Comparison of ENCODE assay signal across 1 cellular context in the genomic region with DNA sequence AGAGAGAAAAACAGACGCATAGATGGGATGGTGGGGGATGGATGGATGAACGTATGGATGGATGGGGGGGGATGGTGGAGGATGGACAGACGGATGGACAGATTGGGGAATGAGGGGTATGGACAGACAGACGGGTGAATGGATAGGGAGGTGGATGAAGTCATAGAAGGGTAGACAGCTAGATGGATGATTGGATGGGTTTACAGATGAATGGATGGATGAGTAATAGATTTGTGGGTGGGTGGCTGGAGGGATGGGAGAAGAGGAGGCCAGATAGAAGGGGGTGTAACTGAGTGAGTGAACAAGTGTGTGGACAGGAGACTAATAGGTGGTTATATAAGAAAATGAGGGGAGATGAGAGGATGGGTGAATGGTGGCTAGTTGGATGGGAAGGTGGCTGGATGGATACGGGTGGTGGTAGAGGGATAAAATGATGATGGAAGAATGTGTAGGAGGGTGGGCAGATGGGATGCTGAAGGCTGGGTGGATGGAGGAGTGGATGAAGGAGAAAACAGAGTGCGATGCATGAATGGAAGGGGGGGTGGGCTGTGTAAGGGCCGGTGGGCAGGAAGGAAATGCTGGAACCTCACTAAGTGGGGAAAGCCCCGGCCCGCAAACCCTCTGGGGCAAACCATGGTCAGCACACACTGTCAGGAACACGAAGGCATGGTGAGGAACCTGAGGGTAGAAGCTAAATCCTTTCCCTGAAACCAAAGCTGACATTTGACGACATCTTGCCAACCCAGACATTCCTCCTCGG.
TF ChIP-seq lines count a peak whose summit lies in the region.

No MANE protein-coding gene starts in this region.

TF ChIP-seq in K562, 482 proteins besides CTCF, POLR2A, EP300 and RAD21 (continued from another document and continues in another):
- TF ChIP-seq, protein P1, sequence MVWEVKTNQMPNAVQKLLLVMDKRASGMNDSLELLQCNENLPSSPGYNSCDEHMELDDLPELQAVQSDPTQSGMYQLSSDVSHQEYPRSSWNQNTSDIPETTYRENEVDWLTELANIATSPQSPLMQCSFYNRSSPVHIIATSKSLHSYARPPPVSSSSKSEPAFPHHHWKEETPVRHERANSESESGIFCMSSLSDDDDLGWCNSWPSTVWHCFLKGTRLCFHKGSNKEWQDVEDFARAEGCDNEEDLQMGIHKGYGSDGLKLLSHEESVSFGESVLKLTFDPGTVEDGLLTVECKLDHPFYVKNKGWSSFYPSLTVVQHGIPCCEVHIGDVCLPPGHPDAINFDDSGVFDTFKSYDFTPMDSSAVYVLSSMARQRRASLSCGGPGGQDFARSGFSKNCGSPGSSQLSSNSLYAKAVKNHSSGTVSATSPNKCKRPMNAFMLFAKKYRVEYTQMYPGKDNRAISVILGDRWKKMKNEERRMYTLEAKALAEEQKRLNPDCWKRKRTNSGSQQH (CRISPR knock-in tag; IDR thresholded peaks at IDR 0.05): peak; percentile 92
- TF ChIP-seq, protein P2, sequence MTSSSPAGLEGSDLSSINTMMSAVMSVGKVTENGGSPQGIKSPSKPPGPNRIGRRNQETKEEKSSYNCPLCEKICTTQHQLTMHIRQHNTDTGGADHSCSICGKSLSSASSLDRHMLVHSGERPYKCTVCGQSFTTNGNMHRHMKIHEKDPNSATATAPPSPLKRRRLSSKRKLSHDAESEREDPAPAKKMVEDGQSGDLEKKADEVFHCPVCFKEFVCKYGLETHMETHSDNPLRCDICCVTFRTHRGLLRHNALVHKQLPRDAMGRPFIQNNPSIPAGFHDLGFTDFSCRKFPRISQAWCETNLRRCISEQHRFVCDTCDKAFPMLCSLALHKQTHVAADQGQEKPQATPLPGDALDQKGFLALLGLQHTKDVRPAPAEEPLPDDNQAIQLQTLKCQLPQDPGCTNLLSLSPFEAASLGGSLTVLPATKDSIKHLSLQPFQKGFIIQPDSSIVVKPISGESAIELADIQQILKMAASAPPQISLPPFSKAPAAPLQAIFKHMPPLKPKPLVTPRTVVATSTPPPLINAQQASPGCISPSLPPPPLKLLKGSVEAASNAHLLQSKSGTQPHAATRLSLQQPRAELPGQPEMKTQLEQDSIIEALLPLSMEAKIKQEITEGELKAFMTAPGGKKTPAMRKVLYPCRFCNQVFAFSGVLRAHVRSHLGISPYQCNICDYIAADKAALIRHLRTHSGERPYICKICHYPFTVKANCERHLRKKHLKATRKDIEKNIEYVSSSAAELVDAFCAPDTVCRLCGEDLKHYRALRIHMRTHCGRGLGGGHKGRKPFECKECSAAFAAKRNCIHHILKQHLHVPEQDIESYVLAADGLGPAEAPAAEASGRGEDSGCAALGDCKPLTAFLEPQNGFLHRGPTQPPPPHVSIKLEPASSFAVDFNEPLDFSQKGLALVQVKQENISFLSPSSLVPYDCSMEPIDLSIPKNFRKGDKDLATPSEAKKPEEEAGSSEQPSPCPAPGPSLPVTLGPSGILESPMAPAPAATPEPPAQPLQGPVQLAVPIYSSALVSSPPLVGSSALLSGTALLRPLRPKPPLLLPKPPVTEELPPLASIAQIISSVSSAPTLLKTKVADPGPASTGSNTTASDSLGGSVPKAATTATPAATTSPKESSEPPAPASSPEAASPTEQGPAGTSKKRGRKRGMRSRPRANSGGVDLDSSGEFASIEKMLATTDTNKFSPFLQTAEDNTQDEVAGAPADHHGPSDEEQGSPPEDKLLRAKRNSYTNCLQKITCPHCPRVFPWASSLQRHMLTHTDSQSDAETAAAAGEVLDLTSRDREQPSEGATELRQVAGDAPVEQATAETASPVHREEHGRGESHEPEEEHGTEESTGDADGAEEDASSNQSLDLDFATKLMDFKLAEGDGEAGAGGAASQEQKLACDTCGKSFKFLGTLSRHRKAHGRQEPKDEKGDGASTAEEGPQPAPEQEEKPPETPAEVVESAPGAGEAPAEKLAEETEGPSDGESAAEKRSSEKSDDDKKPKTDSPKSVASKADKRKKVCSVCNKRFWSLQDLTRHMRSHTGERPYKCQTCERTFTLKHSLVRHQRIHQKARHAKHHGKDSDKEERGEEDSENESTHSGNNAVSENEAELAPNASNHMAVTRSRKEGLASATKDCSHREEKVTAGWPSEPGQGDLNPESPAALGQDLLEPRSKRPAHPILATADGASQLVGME (CRISPR knock-in tag; IDR thresholded peaks at IDR 0.05): 0 out of 2 replicates have a peak, but pooled peaks have one; percentile 34
- TF ChIP-seq KDM2B (CRISPR knock-in tag; IDR thresholded peaks at IDR 0.05) (no peak), ZNF239 (CRISPR knock-in tag; IDR thresholded peaks at IDR 0.05) (no peak), ZC3H8 (IDR thresholded peaks at IDR 0.05) (no peak), ARHGAP35 (IDR thresholded peaks at IDR 0.05; ENCODE audit: partially characterized antibody) (peak; percentile 74), MEF2D (tag; conservative IDR thresholded peaks at IDR 0.05; ENCODE audit: low read depth) (0 out of 2 replicates have a peak, but pooled peaks have one; percentile 29), ZNF445 (CRISPR knock-in tag; IDR thresholded peaks at IDR 0.05; ENCODE audit: low read depth) (no peak), ZNF12 (CRISPR knock-in tag; IDR thresholded peaks at IDR 0.05) (no peak), YY1 (IDR thresholded peaks at IDR 0.05; ENCODE audit: borderline replicate concordance in 1 of 3, control insufficient read depth in 1 of 3, extremely low read depth in 1 of 3, insufficient read depth in 3 of 3, insufficient read length in 1 of 3, insufficient replicate concordance in 2 of 3, low read depth in 1 of 3, low read length in 2 of 3) (no peak), EGR1 (conservative IDR thresholded peaks at IDR 0.05) (peak; percentile 94), FUS (optimal IDR thresholded peaks at IDR 0.05; ENCODE audit: low read depth, low read length) (no peak), ZNF699 (CRISPR knock-in tag; IDR thresholded peaks at IDR 0.05; ENCODE audit: insufficient replicate concordance) (no peak), RHOXF2B (CRISPR knock-in tag; conservative IDR thresholded peaks at IDR 0.05) (no peak), BRD4 (IDR thresholded peaks at IDR 0.05) (no peak), PHB (CRISPR knock-in tag; IDR thresholded peaks at IDR 0.05) (no peak), SAFB (IDR thresholded peaks at IDR 0.05; ENCODE audit: borderline replicate concordance, low read depth, low read length) (no peak), JUNB (CRISPR knock-in tag; conservative IDR thresholded peaks at IDR 0.05) (no peak), KAT2B (IDR thresholded peaks at IDR 0.05; ENCODE audit: low read depth, low read length) (no peak), ARID4B (CRISPR knock-in tag; IDR thresholded peaks at IDR 0.05) (no peak), NFIC (IDR thresholded peaks at IDR 0.05) (no peak; the same call in 1 of the 2 replicates), GTF2F1 (IDR thresholded peaks at IDR 0.05; ENCODE audit: low read depth, low read length) (0 out of 2 replicates have a peak, but pooled peaks have one; percentile 26), EHMT2 (IDR thresholded peaks at IDR 0.05) (peak; percentile 90)
- TF ChIP-seq, protein P3, sequence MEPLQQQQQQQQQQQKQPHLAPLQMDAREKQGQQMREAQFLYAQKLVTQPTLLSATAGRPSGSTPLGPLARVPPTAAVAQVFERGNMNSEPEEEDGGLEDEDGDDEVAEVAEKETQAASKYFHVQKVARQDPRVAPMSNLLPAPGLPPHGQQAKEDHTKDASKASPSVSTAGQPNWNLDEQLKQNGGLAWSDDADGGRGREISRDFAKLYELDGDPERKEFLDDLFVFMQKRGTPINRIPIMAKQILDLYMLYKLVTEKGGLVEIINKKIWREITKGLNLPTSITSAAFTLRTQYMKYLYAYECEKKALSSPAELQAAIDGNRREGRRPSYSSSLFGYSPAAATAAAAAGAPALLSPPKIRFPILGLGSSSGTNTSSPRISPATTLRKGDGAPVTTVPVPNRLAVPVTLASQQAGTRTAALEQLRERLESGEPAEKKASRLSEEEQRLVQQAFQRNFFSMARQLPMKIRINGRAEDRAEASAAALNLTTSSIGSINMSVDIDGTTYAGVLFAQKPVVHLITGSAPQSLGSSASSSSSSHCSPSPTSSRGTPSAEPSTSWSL (CRISPR knock-in tag; IDR thresholded peaks at IDR 0.05; ENCODE audit: borderline replicate concordance): no peak
- TF ChIP-seq, protein P4, sequence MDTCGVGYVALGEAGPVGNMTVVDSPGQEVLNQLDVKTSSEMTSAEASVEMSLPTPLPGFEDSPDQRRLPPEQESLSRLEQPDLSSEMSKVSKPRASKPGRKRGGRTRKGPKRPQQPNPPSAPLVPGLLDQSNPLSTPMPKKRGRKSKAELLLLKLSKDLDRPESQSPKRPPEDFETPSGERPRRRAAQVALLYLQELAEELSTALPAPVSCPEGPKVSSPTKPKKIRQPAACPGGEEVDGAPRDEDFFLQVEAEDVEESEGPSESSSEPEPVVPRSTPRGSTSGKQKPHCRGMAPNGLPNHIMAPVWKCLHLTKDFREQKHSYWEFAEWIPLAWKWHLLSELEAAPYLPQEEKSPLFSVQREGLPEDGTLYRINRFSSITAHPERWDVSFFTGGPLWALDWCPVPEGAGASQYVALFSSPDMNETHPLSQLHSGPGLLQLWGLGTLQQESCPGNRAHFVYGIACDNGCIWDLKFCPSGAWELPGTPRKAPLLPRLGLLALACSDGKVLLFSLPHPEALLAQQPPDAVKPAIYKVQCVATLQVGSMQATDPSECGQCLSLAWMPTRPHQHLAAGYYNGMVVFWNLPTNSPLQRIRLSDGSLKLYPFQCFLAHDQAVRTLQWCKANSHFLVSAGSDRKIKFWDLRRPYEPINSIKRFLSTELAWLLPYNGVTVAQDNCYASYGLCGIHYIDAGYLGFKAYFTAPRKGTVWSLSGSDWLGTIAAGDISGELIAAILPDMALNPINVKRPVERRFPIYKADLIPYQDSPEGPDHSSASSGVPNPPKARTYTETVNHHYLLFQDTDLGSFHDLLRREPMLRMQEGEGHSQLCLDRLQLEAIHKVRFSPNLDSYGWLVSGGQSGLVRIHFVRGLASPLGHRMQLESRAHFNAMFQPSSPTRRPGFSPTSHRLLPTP (IDR thresholded peaks at IDR 0.05; ENCODE audit: borderline replicate concordance, extremely low read depth, insufficient read length): no peak
- TF ChIP-seq, protein P5, sequence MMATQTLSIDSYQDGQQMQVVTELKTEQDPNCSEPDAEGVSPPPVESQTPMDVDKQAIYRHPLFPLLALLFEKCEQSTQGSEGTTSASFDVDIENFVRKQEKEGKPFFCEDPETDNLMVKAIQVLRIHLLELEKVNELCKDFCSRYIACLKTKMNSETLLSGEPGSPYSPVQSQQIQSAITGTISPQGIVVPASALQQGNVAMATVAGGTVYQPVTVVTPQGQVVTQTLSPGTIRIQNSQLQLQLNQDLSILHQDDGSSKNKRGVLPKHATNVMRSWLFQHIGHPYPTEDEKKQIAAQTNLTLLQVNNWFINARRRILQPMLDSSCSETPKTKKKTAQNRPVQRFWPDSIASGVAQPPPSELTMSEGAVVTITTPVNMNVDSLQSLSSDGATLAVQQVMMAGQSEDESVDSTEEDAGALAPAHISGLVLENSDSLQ (IDR thresholded peaks at IDR 0.05): 0 out of 2 replicates have a peak, but pooled peaks have one; percentile 23
- TF ChIP-seq, protein P6, sequence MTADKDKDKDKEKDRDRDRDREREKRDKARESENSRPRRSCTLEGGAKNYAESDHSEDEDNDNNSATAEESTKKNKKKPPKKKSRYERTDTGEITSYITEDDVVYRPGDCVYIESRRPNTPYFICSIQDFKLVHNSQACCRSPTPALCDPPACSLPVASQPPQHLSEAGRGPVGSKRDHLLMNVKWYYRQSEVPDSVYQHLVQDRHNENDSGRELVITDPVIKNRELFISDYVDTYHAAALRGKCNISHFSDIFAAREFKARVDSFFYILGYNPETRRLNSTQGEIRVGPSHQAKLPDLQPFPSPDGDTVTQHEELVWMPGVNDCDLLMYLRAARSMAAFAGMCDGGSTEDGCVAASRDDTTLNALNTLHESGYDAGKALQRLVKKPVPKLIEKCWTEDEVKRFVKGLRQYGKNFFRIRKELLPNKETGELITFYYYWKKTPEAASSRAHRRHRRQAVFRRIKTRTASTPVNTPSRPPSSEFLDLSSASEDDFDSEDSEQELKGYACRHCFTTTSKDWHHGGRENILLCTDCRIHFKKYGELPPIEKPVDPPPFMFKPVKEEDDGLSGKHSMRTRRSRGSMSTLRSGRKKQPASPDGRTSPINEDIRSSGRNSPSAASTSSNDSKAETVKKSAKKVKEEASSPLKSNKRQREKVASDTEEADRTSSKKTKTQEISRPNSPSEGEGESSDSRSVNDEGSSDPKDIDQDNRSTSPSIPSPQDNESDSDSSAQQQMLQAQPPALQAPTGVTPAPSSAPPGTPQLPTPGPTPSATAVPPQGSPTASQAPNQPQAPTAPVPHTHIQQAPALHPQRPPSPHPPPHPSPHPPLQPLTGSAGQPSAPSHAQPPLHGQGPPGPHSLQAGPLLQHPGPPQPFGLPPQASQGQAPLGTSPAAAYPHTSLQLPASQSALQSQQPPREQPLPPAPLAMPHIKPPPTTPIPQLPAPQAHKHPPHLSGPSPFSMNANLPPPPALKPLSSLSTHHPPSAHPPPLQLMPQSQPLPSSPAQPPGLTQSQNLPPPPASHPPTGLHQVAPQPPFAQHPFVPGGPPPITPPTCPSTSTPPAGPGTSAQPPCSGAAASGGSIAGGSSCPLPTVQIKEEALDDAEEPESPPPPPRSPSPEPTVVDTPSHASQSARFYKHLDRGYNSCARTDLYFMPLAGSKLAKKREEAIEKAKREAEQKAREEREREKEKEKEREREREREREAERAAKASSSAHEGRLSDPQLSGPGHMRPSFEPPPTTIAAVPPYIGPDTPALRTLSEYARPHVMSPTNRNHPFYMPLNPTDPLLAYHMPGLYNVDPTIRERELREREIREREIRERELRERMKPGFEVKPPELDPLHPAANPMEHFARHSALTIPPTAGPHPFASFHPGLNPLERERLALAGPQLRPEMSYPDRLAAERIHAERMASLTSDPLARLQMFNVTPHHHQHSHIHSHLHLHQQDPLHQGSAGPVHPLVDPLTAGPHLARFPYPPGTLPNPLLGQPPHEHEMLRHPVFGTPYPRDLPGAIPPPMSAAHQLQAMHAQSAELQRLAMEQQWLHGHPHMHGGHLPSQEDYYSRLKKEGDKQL (CRISPR knock-in tag; IDR thresholded peaks at IDR 0.05; ENCODE audit: borderline replicate concordance): no peak
